In the genomic region with DNA sequence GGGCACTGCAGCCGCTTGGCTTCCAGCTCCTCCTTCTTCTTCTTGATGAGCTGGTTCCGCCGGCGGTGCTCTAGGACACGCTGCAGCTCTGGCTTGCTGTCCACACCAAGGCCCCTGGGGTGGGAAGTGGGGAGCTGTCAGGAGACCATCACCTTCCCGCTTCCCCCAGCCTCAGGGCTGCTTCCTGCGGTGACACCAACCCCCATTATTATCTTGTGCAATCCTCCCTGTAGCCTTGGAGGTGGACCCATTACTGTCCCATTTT, we compare ENCODE assay signal across 25 cellular contexts. TPM values are rescaled to one million over a fixed set of nuclear protein-coding genes. Genes with fewer than 3 reads are reported as not detected.
"Had no signal": no experiment of that assay in that cellular context is flagged by ENCODE, and none has a peak within 500 bp of the region (broad histone marks: within the 10 kb centered on the region; RNA-seq: fewer than 3 reads in every experiment).

No MANE protein-coding gene starts in this region.

- FAIRE-seq: endometrium, islet of Langerhans had no signal

- H3K36me3 Mint-ChIP-seq: naive thymus-derived CD4-positive, alpha-beta T cell; stimulated activated effector memory CD8-positive, alpha-beta T cell treated with anti-CD3 and anti-CD28 coated beads, Interleukin-12 subunit alpha, Interleukin-12 subunit beta, amount 100 ng/mL, for 72 hours had no signal

- H3K4me3 Mint-ChIP-seq: naive thymus-derived CD4-positive, alpha-beta T cell; nephron progenitor cell; stimulated activated effector memory CD8-positive, alpha-beta T cell treated with anti-CD3 and anti-CD28 coated beads, Interleukin-12 subunit alpha, Interleukin-12 subunit beta, amount 100 ng/mL, for 72 hours had no signal

- H3K4me1 ChIP-seq: gastrocnemius medialis, lower lobe of right lung, suprapubic skin had no signal

- H3K9me3 ChIP-seq: gastrocnemius medialis, left lung, lower lobe of right lung, neutrophil, suprapubic skin, thyroid gland, upper lobe of left lung, vagina had no signal

- H3K36me3 ChIP-seq: gastrocnemius medialis, neutrophil had no signal

- H3K4me3 ChIP-seq: dorsolateral prefrontal cortex, gastrocnemius medialis, heart right ventricle, left lung, lower lobe of right lung, suprapubic skin, thyroid gland, upper lobe of left lung, vagina had no signal

- DNase-seq: cortex of kidney; dorsolateral prefrontal cortex; effector CD8-positive, alpha-beta T cell; gastrocnemius medialis; heart right ventricle; hypothalamus; left lung; lower lobe of right lung; mesendoderm; naive thymus-derived CD4-positive, alpha-beta T cell; nephron progenitor cell; right cardiac atrium; stimulated activated CD4-positive, alpha-beta T cell treated with anti-CD3 and anti-CD28 coated beads, Interleukin-4, amount 100 ng/mL, for 1 hour; stimulated activated CD8-positive, alpha-beta memory T cell treated with anti-CD3 and anti-CD28 coated beads, Interleukin-4, amount 100 ng/mL, for 48 hours; stimulated activated naive CD8-positive, alpha-beta T cell treated with anti-CD3 and anti-CD28 coated beads, Interleukin-15, Interleukin-2, amounts not matched to agents 100 U/mL and 50 U/mL, for 24 hours; thyroid gland had no signal

- H3K27ac Mint-ChIP-seq: naive thymus-derived CD4-positive, alpha-beta T cell; nephron progenitor cell; stimulated activated effector memory CD8-positive, alpha-beta T cell treated with anti-CD3 and anti-CD28 coated beads, Interleukin-12 subunit alpha, Interleukin-12 subunit beta, amount 100 ng/mL, for 72 hours had no signal

- H3K27ac ChIP-seq: gastrocnemius medialis, heart right ventricle, left lung, lower lobe of right lung, neutrophil, suprapubic skin, thyroid gland, upper lobe of left lung, vagina had no signal

- H3K9me3 Mint-ChIP-seq: stimulated activated effector memory CD8-positive, alpha-beta T cell treated with anti-CD3 and anti-CD28 coated beads, Interleukin-12 subunit alpha, Interleukin-12 subunit beta, amount 100 ng/mL, for 72 hours had no signal

RNA-seq across cellular contexts. Expression of a gene that starts 10.0 kb away (rescaled TPM):
- total RNA-seq: mononuclear cell; naive thymus-derived CD4-positive, alpha-beta T cell; osteoblast had no signal
- polyA plus RNA-seq: naive thymus-derived CD4-positive, alpha-beta T cell had no signal

RNA-seq across cellular contexts. Expression of a gene that starts 30.2 kb away (rescaled TPM):
- total RNA-seq: naive thymus-derived CD4-positive, alpha-beta T cell had no signal
- polyA plus RNA-seq: naive thymus-derived CD4-positive, alpha-beta T cell had no signal
